In the genomic region with DNA sequence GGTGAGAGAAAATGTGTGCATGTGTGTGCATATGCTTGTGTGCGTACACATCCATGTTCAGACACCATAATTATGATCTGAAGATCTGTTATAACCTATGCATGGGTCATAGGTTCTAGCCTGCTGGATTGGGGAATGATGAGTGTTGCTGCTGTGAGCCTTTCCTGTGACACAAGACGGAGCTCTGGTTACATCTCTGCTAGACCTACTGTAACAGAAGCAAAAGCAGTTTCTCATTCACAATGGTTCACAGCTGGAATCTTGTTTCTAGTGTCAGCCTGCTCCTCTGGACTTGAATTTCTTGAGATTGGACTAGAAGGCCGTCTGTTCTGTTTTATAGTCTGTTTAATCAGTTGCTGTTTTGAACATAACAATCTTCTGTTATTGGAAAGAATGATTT, we compare ENCODE assay signal across 1 cellular context.
A peak's percentile ranks its signal among the peaks of the same experiment; 100 is the strongest.
TF ChIP-seq lines count a peak whose summit lies in the region.

No MANE protein-coding gene starts in this region.

TF ChIP-seq in K562, 482 proteins besides CTCF, POLR2A, EP300 and RAD21:
- TF ChIP-seq ARID2 (IDR thresholded peaks at IDR 0.05): 0 out of 2 replicates have a peak, but pooled peaks have one; percentile 32
- 0 out of 2 replicates have a peak, but pooled peaks have one; percentile 19 for TF ChIP-seq SMC3 (conservative IDR thresholded peaks at IDR 0.05; ENCODE audit: insufficient read depth, low read depth, low read length)
- TF ChIP-seq NCOA6 (IDR thresholded peaks at IDR 0.05): no peak
